1 cellular context compared by ENCODE assay signal in the genomic region with DNA sequence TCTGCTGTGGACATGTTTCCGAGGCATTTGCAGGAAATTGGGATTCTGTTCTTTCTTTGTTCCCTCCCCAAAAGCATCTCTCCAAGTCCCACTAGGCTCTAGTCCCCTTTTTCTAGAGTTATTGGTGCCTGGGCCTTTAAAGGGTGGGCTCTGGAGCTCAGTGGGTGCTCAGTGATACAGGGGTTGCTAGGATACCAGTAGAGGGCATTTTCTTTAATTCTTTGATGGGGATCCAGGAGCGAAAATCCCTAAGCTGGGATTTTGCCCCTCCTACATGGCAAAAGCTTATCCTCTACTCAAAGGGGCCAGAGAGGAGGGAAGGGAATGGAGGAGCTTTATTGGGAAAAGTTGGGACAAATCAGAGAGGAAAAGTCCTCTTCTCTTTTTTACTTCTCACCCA.
TF ChIP-seq lines count a peak whose summit lies in the region.

No MANE protein-coding gene starts in this region.

TF ChIP-seq in HepG2, 621 proteins besides CTCF, POLR2A, EP300 and RAD21:
- TF ChIP-seq BATF2 (CRISPR knock-in tag; IDR thresholded peaks at IDR 0.05) (no peak), NCOR1 (IDR thresholded peaks at IDR 0.05; ENCODE audit: borderline replicate concordance, low read length) (no peak), ZNF556 (CRISPR knock-in tag; IDR thresholded peaks at IDR 0.05; ENCODE audit: borderline replicate concordance) (no peak), KAT7 (CRISPR knock-in tag; IDR thresholded peaks at IDR 0.05; ENCODE audit: borderline replicate concordance) (no peak), KDM1A (CRISPR knock-in tag; IDR thresholded peaks at IDR 0.05) (no peak), TBP (CRISPR knock-in tag; IDR thresholded peaks at IDR 0.05) (no peak), DNMT3B (CRISPR knock-in tag; conservative IDR thresholded peaks at IDR 0.05) (no peak), ADNP (CRISPR knock-in tag; IDR thresholded peaks at IDR 0.05) (no peak), ZNF879 (CRISPR knock-in tag; IDR thresholded peaks at IDR 0.05) (no peak), MXI1 (IDR thresholded peaks at IDR 0.05; ENCODE audit: borderline replicate concordance, low read depth, low read length) (no peak), MIER3 (CRISPR knock-in tag; IDR thresholded peaks at IDR 0.05; ENCODE audit: borderline replicate concordance) (no peak), ARID4A (CRISPR knock-in tag; IDR thresholded peaks at IDR 0.05; ENCODE audit: borderline replicate concordance) (no peak), SOX5 (CRISPR knock-in tag; IDR thresholded peaks at IDR 0.05; ENCODE audit: borderline replicate concordance) (no peak)
- TF ChIP-seq, protein P1, sequence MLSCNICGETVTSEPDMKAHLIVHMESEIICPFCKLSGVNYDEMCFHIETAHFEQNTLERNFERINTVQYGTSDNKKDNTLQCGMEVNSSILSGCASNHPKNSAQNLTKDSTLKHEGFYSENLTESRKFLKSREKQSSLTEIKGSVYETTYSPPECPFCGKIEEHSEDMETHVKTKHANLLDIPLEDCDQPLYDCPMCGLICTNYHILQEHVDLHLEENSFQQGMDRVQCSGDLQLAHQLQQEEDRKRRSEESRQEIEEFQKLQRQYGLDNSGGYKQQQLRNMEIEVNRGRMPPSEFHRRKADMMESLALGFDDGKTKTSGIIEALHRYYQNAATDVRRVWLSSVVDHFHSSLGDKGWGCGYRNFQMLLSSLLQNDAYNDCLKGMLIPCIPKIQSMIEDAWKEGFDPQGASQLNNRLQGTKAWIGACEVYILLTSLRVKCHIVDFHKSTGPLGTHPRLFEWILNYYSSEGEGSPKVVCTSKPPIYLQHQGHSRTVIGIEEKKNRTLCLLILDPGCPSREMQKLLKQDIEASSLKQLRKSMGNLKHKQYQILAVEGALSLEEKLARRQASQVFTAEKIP (CRISPR knock-in tag; IDR thresholded peaks at IDR 0.05; ENCODE audit: borderline replicate concordance): no peak
- TF ChIP-seq, protein P2, sequence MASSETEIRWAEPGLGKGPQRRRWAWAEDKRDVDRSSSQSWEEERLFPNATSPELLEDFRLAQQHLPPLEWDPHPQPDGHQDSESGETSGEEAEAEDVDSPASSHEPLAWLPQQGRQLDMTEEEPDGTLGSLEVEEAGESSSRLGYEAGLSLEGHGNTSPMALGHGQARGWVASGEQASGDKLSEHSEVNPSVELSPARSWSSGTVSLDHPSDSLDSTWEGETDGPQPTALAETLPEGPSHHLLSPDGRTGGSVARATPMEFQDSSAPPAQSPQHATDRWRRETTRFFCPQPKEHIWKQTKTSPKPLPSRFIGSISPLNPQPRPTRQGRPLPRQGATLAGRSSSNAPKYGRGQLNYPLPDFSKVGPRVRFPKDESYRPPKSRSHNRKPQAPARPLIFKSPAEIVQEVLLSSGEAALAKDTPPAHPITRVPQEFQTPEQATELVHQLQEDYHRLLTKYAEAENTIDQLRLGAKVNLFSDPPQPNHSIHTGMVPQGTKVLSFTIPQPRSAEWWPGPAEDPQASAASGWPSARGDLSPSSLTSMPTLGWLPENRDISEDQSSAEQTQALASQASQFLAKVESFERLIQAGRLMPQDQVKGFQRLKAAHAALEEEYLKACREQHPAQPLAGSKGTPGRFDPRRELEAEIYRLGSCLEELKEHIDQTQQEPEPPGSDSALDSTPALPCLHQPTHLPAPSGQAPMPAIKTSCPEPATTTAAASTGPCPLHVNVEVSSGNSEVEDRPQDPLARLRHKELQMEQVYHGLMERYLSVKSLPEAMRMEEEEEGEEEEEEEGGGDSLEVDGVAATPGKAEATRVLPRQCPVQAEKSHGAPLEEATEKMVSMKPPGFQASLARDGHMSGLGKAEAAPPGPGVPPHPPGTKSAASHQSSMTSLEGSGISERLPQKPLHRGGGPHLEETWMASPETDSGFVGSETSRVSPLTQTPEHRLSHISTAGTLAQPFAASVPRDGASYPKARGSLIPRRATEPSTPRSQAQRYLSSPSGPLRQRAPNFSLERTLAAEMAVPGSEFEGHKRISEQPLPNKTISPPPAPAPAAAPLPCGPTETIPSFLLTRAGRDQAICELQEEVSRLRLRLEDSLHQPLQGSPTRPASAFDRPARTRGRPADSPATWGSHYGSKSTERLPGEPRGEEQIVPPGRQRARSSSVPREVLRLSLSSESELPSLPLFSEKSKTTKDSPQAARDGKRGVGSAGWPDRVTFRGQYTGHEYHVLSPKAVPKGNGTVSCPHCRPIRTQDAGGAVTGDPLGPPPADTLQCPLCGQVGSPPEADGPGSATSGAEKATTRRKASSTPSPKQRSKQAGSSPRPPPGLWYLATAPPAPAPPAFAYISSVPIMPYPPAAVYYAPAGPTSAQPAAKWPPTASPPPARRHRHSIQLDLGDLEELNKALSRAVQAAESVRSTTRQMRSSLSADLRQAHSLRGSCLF (CRISPR knock-in tag; IDR thresholded peaks at IDR 0.05; ENCODE audit: borderline replicate concordance): no peak
- TF ChIP-seq, protein P3, sequence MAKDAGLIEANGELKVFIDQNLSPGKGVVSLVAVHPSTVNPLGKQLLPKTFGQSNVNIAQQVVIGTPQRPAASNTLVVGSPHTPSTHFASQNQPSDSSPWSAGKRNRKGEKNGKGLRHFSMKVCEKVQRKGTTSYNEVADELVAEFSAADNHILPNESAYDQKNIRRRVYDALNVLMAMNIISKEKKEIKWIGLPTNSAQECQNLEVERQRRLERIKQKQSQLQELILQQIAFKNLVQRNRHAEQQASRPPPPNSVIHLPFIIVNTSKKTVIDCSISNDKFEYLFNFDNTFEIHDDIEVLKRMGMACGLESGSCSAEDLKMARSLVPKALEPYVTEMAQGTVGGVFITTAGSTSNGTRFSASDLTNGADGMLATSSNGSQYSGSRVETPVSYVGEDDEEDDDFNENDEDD (CRISPR knock-in tag; IDR thresholded peaks at IDR 0.05; ENCODE audit: borderline replicate concordance): no peak
- TF ChIP-seq, protein P4, sequence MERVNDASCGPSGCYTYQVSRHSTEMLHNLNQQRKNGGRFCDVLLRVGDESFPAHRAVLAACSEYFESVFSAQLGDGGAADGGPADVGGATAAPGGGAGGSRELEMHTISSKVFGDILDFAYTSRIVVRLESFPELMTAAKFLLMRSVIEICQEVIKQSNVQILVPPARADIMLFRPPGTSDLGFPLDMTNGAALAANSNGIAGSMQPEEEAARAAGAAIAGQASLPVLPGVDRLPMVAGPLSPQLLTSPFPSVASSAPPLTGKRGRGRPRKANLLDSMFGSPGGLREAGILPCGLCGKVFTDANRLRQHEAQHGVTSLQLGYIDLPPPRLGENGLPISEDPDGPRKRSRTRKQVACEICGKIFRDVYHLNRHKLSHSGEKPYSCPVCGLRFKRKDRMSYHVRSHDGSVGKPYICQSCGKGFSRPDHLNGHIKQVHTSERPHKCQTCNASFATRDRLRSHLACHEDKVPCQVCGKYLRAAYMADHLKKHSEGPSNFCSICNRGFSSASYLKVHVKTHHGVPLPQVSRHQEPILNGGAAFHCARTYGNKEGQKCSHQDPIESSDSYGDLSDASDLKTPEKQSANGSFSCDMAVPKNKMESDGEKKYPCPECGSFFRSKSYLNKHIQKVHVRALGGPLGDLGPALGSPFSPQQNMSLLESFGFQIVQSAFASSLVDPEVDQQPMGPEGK (CRISPR knock-in tag; IDR thresholded peaks at IDR 0.05): no peak
